ENCODE assay signal across 1 cellular context in genomic region chr6:28212510-28213212, GRCh38.
TF ChIP-seq lines count a peak whose summit lies in the region.

No MANE protein-coding gene starts in this region.

TF ChIP-seq in K562, 482 proteins besides CTCF, POLR2A, EP300 and RAD21 (continued from another document and continues in another):
- TF ChIP-seq, protein P1, sequence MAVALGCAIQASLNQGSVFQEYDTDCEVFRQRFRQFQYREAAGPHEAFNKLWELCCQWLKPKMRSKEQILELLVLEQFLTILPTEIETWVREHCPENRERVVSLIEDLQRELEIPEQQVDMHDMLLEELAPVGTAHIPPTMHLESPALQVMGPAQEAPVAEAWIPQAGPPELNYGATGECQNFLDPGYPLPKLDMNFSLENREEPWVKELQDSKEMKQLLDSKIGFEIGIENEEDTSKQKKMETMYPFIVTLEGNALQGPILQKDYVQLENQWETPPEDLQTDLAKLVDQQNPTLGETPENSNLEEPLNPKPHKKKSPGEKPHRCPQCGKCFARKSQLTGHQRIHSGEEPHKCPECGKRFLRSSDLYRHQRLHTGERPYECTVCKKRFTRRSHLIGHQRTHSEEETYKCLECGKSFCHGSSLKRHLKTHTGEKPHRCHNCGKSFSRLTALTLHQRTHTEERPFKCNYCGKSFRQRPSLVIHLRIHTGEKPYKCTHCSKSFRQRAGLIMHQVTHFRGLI (CRISPR knock-in tag; IDR thresholded peaks at IDR 0.05): no peak
- TF ChIP-seq ZNF695 (CRISPR knock-in tag; IDR thresholded peaks at IDR 0.05) (no peak), MYC (IDR thresholded peaks at IDR 0.05; ENCODE audit: low read depth, low read length) (peak; percentile 89), MYC (CRISPR knock-in tag; IDR thresholded peaks at IDR 0.05; ENCODE audit: borderline replicate concordance, low read depth) (no peak), HMBOX1 (IDR thresholded peaks at IDR 0.05) (peak; percentile 89), KLF13 (tag; IDR thresholded peaks at IDR 0.05; ENCODE audit: borderline replicate concordance, low read depth) (peak; percentile 19; the same call in 1 of the 2 replicates), NR4A1 (CRISPR knock-in tag; IDR thresholded peaks at IDR 0.05) (no peak), NR4A1 (tag; IDR thresholded peaks at IDR 0.05) (0 out of 2 replicates have a peak, but pooled peaks have one; percentile 52), GATAD2B (IDR thresholded peaks at IDR 0.05; ENCODE audit: borderline replicate concordance) (0 out of 2 replicates have a peak, but pooled peaks have one; percentile 17), CREM (IDR thresholded peaks at IDR 0.05; ENCODE audit: low read depth) (peak; percentile 94), BRD4 (IDR thresholded peaks at IDR 0.05) (peak; percentile 94), BCOR (IDR thresholded peaks at IDR 0.05) (peak; percentile 68), ATF1 (CRISPR knock-in tag; IDR thresholded peaks at IDR 0.05) (no peak), ATF1 (tag; IDR thresholded peaks at IDR 0.05) (peak; percentile 89), MEF2D (tag; conservative IDR thresholded peaks at IDR 0.05; ENCODE audit: low read depth) (peak; percentile 77), MAZ (CRISPR knock-in tag; conservative IDR thresholded peaks at IDR 0.05 in 1 of 2, IDR thresholded peaks at IDR 0.05 in 1 of 2) (peak; percentile 7 to 81), BACH1 (tag; IDR thresholded peaks at IDR 0.05) (peak; percentile 62; the same call in 1 of the 2 replicates), ZFP1 (CRISPR knock-in tag; IDR thresholded peaks at IDR 0.05) (no peak; the same call in 1 of the 2 replicates), MEIS2 (IDR thresholded peaks at IDR 0.05; ENCODE audit: partially characterized antibody) (peak; percentile 66), HDAC3 (IDR thresholded peaks at IDR 0.05; ENCODE audit: borderline replicate concordance, partially characterized antibody) (peak; percentile 40), RBM22 (IDR thresholded peaks at IDR 0.05; ENCODE audit: low read depth, low read length, poor library complexity, severe bottlenecking) (peak; percentile 75), MXI1 (IDR thresholded peaks at IDR 0.05; ENCODE audit: low read depth, low read length) (peak; percentile 40; the same call in 1 of the 2 replicates), XRCC5 (IDR thresholded peaks at IDR 0.05; ENCODE audit: low read depth, low read length) (peak; percentile 67; the same call in 1 of the 2 replicates), SMARCE1 (IDR thresholded peaks at IDR 0.05) (peak; percentile 59; the same call in 1 of the 2 replicates), FOXJ2 (tag; IDR thresholded peaks at IDR 0.05) (0 out of 2 replicates have a peak, but pooled peaks have one; percentile 54), FOSL1 (tag; conservative IDR thresholded peaks at IDR 0.05) (peak; percentile 87), MTA3 (IDR thresholded peaks at IDR 0.05; ENCODE audit: borderline replicate concordance) (peak; percentile 78; the same call in 1 of the 2 replicates), SIX5 (IDR thresholded peaks at IDR 0.05; ENCODE audit: borderline replicate concordance in 1 of 2, insufficient read depth in 1 of 2, low read depth in 1 of 2, low read length in 2 of 2) (no peak), CREB1 (IDR thresholded peaks at IDR 0.05) (peak; percentile 71), CREB1 (CRISPR knock-in tag; IDR thresholded peaks at IDR 0.05) (peak; percentile 71; the same call in 1 of the 2 replicates), ZNF384 (IDR thresholded peaks at IDR 0.05; ENCODE audit: low read depth, low read length) (0 out of 2 replicates have a peak, but pooled peaks have one; percentile 10), TCFL5 (CRISPR knock-in tag; conservative IDR thresholded peaks at IDR 0.05) (no peak), HLTF (IDR thresholded peaks at IDR 0.05) (0 out of 2 replicates have a peak, but pooled peaks have one; percentile 41), SREBF1 (IDR thresholded peaks at IDR 0.05; ENCODE audit: borderline replicate concordance, low read depth, low read length) (0 out of 2 replicates have a peak, but pooled peaks have one; percentile 66), ZNF512 (tag; IDR thresholded peaks at IDR 0.05) (no peak), ARID2 (IDR thresholded peaks at IDR 0.05) (no peak), CBX5 (IDR thresholded peaks at IDR 0.05; ENCODE audit: borderline replicate concordance, low read depth) (peak; percentile 23; the same call in 1 of the 2 replicates), CHD2 (IDR thresholded peaks at IDR 0.05; ENCODE audit: low read depth, low read length) (peak; percentile 68), KLF1 (tag; IDR thresholded peaks at IDR 0.05) (0 out of 2 replicates have a peak, but pooled peaks have one; percentile 30), TSC22D4 (tag; IDR thresholded peaks at IDR 0.05) (no peak), ESRRA (IDR thresholded peaks at IDR 0.05; ENCODE audit: borderline replicate concordance, low read depth) (peak; percentile 84), MAFG (tag; conservative IDR thresholded peaks at IDR 0.05) (peak; percentile 79)
- TF ChIP-seq, protein P2, sequence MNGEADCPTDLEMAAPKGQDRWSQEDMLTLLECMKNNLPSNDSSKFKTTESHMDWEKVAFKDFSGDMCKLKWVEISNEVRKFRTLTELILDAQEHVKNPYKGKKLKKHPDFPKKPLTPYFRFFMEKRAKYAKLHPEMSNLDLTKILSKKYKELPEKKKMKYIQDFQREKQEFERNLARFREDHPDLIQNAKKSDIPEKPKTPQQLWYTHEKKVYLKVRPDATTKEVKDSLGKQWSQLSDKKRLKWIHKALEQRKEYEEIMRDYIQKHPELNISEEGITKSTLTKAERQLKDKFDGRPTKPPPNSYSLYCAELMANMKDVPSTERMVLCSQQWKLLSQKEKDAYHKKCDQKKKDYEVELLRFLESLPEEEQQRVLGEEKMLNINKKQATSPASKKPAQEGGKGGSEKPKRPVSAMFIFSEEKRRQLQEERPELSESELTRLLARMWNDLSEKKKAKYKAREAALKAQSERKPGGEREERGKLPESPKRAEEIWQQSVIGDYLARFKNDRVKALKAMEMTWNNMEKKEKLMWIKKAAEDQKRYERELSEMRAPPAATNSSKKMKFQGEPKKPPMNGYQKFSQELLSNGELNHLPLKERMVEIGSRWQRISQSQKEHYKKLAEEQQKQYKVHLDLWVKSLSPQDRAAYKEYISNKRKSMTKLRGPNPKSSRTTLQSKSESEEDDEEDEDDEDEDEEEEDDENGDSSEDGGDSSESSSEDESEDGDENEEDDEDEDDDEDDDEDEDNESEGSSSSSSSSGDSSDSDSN (IDR thresholded peaks at IDR 0.05; ENCODE audit: borderline replicate concordance in 1 of 2, low read depth in 2 of 2, low read length in 2 of 2): 0 out of 4 replicates have a peak, but pooled peaks of 1 of the 2 experiments have one; percentile 62
- TF ChIP-seq, protein P3, sequence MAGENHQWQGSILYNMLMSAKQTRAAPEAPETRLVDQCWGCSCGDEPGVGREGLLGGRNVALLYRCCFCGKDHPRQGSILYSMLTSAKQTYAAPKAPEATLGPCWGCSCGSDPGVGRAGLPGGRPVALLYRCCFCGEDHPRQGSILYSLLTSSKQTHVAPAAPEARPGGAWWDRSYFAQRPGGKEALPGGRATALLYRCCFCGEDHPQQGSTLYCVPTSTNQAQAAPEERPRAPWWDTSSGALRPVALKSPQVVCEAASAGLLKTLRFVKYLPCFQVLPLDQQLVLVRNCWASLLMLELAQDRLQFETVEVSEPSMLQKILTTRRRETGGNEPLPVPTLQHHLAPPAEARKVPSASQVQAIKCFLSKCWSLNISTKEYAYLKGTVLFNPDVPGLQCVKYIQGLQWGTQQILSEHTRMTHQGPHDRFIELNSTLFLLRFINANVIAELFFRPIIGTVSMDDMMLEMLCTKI (IDR thresholded peaks at IDR 0.05; ENCODE audit: partially characterized antibody): no peak
- TF ChIP-seq, protein P4, sequence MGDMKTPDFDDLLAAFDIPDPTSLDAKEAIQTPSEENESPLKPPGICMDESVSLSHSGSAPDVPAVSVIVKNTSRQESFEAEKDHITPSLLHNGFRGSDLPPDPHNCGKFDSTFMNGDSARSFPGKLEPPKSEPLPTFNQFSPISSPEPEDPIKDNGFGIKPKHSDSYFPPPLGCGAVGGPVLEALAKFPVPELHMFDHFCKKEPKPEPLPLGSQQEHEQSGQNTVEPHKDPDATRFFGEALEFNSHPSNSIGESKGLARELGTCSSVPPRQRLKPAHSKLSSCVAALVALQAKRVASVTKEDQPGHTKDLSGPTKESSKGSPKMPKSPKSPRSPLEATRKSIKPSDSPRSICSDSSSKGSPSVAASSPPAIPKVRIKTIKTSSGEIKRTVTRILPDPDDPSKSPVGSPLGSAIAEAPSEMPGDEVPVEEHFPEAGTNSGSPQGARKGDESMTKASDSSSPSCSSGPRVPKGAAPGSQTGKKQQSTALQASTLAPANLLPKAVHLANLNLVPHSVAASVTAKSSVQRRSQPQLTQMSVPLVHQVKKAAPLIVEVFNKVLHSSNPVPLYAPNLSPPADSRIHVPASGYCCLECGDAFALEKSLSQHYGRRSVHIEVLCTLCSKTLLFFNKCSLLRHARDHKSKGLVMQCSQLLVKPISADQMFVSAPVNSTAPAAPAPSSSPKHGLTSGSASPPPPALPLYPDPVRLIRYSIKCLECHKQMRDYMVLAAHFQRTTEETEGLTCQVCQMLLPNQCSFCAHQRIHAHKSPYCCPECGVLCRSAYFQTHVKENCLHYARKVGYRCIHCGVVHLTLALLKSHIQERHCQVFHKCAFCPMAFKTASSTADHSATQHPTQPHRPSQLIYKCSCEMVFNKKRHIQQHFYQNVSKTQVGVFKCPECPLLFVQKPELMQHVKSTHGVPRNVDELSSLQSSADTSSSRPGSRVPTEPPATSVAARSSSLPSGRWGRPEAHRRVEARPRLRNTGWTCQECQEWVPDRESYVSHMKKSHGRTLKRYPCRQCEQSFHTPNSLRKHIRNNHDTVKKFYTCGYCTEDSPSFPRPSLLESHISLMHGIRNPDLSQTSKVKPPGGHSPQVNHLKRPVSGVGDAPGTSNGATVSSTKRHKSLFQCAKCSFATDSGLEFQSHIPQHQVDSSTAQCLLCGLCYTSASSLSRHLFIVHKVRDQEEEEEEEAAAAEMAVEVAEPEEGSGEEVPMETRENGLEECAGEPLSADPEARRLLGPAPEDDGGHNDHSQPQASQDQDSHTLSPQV (IDR thresholded peaks at IDR 0.05): peak; percentile 95
- TF ChIP-seq, protein P5, sequence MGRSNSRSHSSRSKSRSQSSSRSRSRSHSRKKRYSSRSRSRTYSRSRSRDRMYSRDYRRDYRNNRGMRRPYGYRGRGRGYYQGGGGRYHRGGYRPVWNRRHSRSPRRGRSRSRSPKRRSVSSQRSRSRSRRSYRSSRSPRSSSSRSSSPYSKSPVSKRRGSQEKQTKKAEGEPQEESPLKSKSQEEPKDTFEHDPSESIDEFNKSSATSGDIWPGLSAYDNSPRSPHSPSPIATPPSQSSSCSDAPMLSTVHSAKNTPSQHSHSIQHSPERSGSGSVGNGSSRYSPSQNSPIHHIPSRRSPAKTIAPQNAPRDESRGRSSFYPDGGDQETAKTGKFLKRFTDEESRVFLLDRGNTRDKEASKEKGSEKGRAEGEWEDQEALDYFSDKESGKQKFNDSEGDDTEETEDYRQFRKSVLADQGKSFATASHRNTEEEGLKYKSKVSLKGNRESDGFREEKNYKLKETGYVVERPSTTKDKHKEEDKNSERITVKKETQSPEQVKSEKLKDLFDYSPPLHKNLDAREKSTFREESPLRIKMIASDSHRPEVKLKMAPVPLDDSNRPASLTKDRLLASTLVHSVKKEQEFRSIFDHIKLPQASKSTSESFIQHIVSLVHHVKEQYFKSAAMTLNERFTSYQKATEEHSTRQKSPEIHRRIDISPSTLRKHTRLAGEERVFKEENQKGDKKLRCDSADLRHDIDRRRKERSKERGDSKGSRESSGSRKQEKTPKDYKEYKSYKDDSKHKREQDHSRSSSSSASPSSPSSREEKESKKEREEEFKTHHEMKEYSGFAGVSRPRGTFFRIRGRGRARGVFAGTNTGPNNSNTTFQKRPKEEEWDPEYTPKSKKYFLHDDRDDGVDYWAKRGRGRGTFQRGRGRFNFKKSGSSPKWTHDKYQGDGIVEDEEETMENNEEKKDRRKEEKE (IDR thresholded peaks at IDR 0.05; ENCODE audit: borderline replicate concordance in 1 of 2, control insufficient read depth in 1 of 2, low read depth in 2 of 2, low read length in 1 of 2): peak in 1 of 2 experiments; percentile 63; a peak in 2 of 4 replicates
- TF ChIP-seq, protein P6, sequence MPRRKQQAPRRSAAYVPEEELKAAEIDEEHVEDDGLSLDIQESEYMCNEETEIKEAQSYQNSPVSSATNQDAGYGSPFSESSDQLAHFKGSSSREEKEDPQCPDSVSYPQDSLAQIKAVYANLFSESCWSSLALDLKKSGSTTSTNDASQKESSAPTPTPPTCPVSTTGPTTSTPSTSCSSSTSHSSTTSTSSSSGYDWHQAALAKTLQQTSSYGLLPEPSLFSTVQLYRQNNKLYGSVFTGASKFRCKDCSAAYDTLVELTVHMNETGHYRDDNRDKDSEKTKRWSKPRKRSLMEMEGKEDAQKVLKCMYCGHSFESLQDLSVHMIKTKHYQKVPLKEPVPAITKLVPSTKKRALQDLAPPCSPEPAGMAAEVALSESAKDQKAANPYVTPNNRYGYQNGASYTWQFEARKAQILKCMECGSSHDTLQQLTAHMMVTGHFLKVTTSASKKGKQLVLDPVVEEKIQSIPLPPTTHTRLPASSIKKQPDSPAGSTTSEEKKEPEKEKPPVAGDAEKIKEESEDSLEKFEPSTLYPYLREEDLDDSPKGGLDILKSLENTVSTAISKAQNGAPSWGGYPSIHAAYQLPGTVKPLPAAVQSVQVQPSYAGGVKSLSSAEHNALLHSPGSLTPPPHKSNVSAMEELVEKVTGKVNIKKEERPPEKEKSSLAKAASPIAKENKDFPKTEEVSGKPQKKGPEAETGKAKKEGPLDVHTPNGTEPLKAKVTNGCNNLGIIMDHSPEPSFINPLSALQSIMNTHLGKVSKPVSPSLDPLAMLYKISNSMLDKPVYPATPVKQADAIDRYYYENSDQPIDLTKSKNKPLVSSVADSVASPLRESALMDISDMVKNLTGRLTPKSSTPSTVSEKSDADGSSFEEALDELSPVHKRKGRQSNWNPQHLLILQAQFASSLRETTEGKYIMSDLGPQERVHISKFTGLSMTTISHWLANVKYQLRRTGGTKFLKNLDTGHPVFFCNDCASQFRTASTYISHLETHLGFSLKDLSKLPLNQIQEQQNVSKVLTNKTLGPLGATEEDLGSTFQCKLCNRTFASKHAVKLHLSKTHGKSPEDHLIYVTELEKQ (CRISPR knock-in tag; IDR thresholded peaks at IDR 0.05): 0 out of 2 replicates have a peak, but pooled peaks have one; percentile 63
